ENCODE assay signal across 8 cellular contexts in the genomic region with DNA sequence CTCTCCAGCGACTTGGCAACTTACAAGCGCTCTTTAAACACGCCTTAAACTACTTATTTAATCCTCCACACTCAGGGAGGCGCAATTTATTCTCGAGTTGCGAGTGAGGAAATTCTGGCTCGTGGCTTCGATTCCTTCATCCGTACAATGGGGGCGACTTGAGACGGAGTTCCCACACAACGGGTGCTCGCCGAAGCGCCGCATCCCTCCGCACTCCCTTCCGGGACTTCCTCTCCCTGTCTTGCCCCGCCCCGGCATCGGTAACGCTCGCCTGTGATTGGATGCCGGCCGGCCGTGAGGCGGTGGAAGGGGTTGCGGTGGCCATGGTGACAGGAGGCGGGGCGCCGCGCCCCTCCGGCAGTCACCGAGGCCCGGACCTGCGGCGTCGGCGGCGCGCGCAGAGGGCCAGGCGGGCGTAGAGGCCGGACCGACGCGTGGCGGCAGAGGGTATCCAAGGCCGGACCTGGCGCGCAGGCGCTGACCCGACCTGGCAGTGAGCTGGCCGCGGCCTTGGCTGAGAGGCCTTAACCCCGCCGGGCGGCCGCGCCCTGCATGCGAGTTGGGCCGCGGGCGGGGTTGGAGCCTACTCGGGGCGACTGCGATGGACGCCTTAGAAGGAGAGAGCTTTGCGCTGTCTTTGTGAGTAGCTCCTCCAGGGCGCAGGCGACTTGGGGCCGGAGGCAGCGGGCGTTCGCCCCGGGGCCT. TPM values are rescaled to one million over a fixed set of nuclear protein-coding genes. Genes with fewer than 3 reads are reported as not detected.
DNase-seq lines count a peak whose midpoint lies in the region; ATAC-seq, FAIRE-seq and TF ChIP-seq lines count a peak whose summit lies in the region.

Gene ARL2BP (plus strand): TSS at position 493 of the 705 bp plus-strand sequence. CDS start 109 bp downstream, at position 602.

- H3K9me3 Mint-ChIP-seq in progenitor cell of endocrine pancreas (ENCODE audit: low read depth) = no peaks in the 10 kb centered on the region

- H3K27me3 Mint-ChIP-seq in progenitor cell of endocrine pancreas = no peaks in the 10 kb centered on the region

- TF ChIP-seq CTCF in progenitor cell of endocrine pancreas (IDR thresholded peaks at IDR 0.05; ENCODE audit: unreplicated experiment) = no peak

- peak; percentile 100 for FAIRE-seq in GM12892 (lab: Jason Lieb, UNC)

- peaks cover 8% of the 10 kb centered on the region for H3K4me1 Mint-ChIP-seq in progenitor cell of endocrine pancreas (ENCODE audit: low read depth)

- DNase-seq in GM12892 (ENCODE audit: insufficient read length) = peak; percentile 98
- peak; percentile 80 for DNase-seq in NCI-H146 treated with DMSO at 0.1 percent for 48 hours (lab: John Stamatoyannopoulos, UW; ENCODE audit: unreplicated experiment)
- peak; percentile 95 for DNase-seq in amniotic stem cell (lab: John Stamatoyannopoulos, UW)
- peak; percentile 99 for DNase-seq in left cardiac atrium
- peak; percentile 94 for DNase-seq in progenitor cell of endocrine pancreas (ENCODE audit: low spot score, unreplicated experiment)
- DNase-seq in ureter (ENCODE audit: low spot score) = peak; percentile 98

- peak; percentile 89 for TF ChIP-seq POLR2A in GM12892 (IDR thresholded peaks at IDR 0.05; ENCODE audit: low read depth, low read length)

- ATAC-seq in HG02852 (IDR thresholded peaks at IDR 0.05; ENCODE audit: unreplicated experiment) = peak; percentile 92
- peak; percentile 98 to 99 for ATAC-seq in left cardiac atrium

- peaks cover 7% of the 10 kb centered on the region for H3K36me3 Mint-ChIP-seq in progenitor cell of endocrine pancreas (ENCODE audit: insufficient read depth)

- H3K4me3 Mint-ChIP-seq in progenitor cell of endocrine pancreas (ENCODE audit: low read depth) = peak within 1 kb of the TSS; percentile 84

- intact Hi-C loops in T-helper 1 cell treated with Interleukin-12 subunit alpha and Interleukin-12 subunit beta and Interleukin-4 antibody, amounts not matched to agents 30 ng/mL and 1 ng/mL, for 36 hours (cut with micrococcal nuclease) = loop anchor here (1.0 to 10.0 kb wide), 12 partner anchors 32 to 563 kb away; partner anchors contain the start of genes CCDC102A, CIAPIN1, COQ9 and HERPUD1
- intact Hi-C loops in left cardiac atrium (cut with DNase I) = loop anchor here in 1 of 2 donors (2.0 kb wide), 1 partner anchor 54 kb away; no protein-coding TSS in a partner anchor

- peak within 1 kb of the TSS; percentile 98 for H3K27ac Mint-ChIP-seq in progenitor cell of endocrine pancreas

RNA-seq across cellular contexts. Expression of gene ARL2BP, which starts in this region (rescaled TPM):
- polyA plus RNA-seq in GM12892 (2012; ENCODE audit: missing spikeins) = 20.3 TPM
- total RNA-seq in T-helper 1 cell treated with Interleukin-12 subunit alpha and Interleukin-12 subunit beta and Interleukin-4 antibody, amounts not matched to agents 30 ng/mL and 1 ng/mL, for 36 hours = 40.7 and 41.5 TPM in 2 replicates
- total RNA-seq in left cardiac atrium (10 to 100 TPM; 52.3 to 60.3 TPM), progenitor cell of endocrine pancreas (40.7 and 43.0 TPM in 2 replicates), ureter (43.3 TPM)

Comparison
In these comparisons a context has a peak if more than half of its experiments do, and no peak if none do; other contexts are left out.
1. Peak in every context shown above with its lines: DNase-seq and ATAC-seq.